ENCODE assay signal across 34 cellular contexts in the genomic region with DNA sequence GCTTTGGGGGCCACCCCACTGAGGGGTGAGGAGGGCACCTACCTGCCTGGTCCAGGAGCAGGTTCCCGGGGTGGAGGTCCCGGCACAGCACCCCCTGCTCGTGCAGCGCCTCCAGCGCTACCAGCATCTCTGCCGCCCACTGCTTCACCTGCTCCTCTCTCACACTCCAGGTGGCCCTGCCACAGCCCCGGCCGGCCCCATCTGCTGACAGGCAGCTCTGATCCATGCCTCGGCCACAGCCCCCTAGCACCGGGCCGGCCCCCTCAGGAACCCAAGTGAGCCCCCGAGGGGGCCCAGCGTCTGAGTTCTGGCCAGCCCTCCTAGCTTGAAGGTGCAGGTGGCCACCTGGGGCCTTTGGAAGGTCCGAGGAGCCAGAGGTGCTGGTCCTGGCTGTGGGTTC. TPM values are rescaled to one million over a fixed set of nuclear protein-coding genes. Genes with fewer than 3 reads are reported as not detected.
"Had no signal": no experiment of that assay in that cellular context is flagged by ENCODE, and none has a peak within 500 bp of the region (broad histone marks: within the 10 kb centered on the region; RNA-seq: fewer than 3 reads in every experiment).

No MANE protein-coding gene starts in this region.

- H3K36me3 Mint-ChIP-seq: activated naive CD4-positive, alpha-beta T cell treated with anti-CD3 and anti-CD28 coated beads, Interleukin-2, amount 50 U/mL, for 72 hours had no signal

- H3K36me3 ChIP-seq: adrenal gland, breast epithelium had no signal

- H3K4me3 ChIP-seq: adrenal gland, body of pancreas, breast epithelium, Peyer's patch, SJSA1 had no signal

- H3K27ac Mint-ChIP-seq: activated CD4-positive, alpha-beta T cell treated with anti-CD3 and anti-CD28 coated beads, Interleukin-2, amount 10 ng/mL, durations not matched to agents 24 days and 14 days; activated CD8-positive, alpha-beta T cell treated with anti-CD3 and anti-CD28 coated beads for 36 hours; activated naive CD4-positive, alpha-beta T cell treated with anti-CD3 and anti-CD28 coated beads for 36 hours; activated T-helper 1 cell treated with anti-CD3 and anti-CD28 coated beads, Interleukin-12 subunit alpha, Interleukin-12 subunit beta, Interleukin-2, Interleukin-4 antibody, amounts not matched to agents 30 ng/mL and 10 ng/mL and 1 ng/mL, durations not matched to agents 14 hours and 24 hours and 36 hours; T-helper 1 cell treated with Interleukin-12 subunit alpha and Interleukin-12 subunit beta and Interleukin-4 antibody, amounts not matched to agents 30 μg/mL and 1 μg/mL, for 36 hours; T-helper 2 cell treated with Interferon-gamma antibody and Interleukin-4, amounts not matched to agents 5 μg/mL and 100 μg/mL, for 36 hours had no signal

- H3K9ac ChIP-seq: KMS-11, SK-N-SH had no signal

- H3K4me1 ChIP-seq: breast epithelium, SJSA1 had no signal

- ATAC-seq: activated CD8-positive, alpha-beta T cell treated with anti-CD3 and anti-CD28 coated beads for 36 hours; body of pancreas; PC-3 had no signal

- FAIRE-seq: astrocyte, TTC549 had no signal

- H3K4me3 Mint-ChIP-seq: activated CD4-positive, alpha-beta T cell treated with anti-CD3 and anti-CD28 coated beads, Interleukin-2, amount 10 ng/mL, durations not matched to agents 24 days and 14 days; activated CD8-positive, alpha-beta T cell treated with anti-CD3 and anti-CD28 coated beads for 36 hours; activated naive CD4-positive, alpha-beta T cell treated with anti-CD3 and anti-CD28 coated beads for 36 hours; activated T-helper 1 cell treated with anti-CD3 and anti-CD28 coated beads, Interleukin-12 subunit alpha, Interleukin-12 subunit beta, Interleukin-2, Interleukin-4 antibody, amounts not matched to agents 30 ng/mL and 10 ng/mL and 1 ng/mL, durations not matched to agents 14 hours and 24 hours and 36 hours; T-helper 1 cell treated with Interleukin-12 subunit alpha and Interleukin-12 subunit beta and Interleukin-4 antibody, amounts not matched to agents 30 μg/mL and 1 μg/mL, for 36 hours; T-helper 2 cell treated with Interferon-gamma antibody and Interleukin-4, amounts not matched to agents 5 μg/mL and 100 μg/mL, for 36 hours had no signal

- H3K27me3 ChIP-seq: adrenal gland, body of pancreas, breast epithelium, Peyer's patch, SJSA1 had no signal

- DNase-seq: activated CD4-positive, alpha-beta T cell treated with anti-CD3 and anti-CD28 coated beads, Interleukin-2, amount 10 ng/mL, durations not matched to agents 24 days and 14 days; activated CD4-positive, alpha-beta T cell treated with anti-CD3 and anti-CD28 coated beads, Interleukin-2, amount 50 U/mL, for 4 hours; activated CD8-positive, alpha-beta T cell treated with anti-CD3 and anti-CD28 coated beads for 36 hours; activated gamma-delta T cell treated with Interleukin-2 at 50 U/mL for 16 hours; activated naive CD4-positive, alpha-beta T cell treated with anti-CD3 and anti-CD28 coated beads for 36 hours; activated T-cell treated with anti-CD3 and anti-CD28 coated beads, Interleukin-2, amount 50 U/mL, for 1 hour; adrenal gland; body of pancreas; NCI-H1048; NCI-H1105 treated with DMSO at 0.1 percent for 48 hours; NCI-H1436; NCI-H1694; NCI-H2029; NCI-H345; NCI-H526; NCI-H748 treated with DMSO at 0.1 percent for 48 hours; NK-92 treated with Interleukin-12 subunit alpha and Interleukin-12 subunit beta, amount 100 ng/mL, for 24 hours; PC-3; Peyer's patch; RPMI8226; SHP77 treated with DMSO at 0.1 percent for 48 hours; SK-N-SH had no signal

- H3K27ac ChIP-seq: body of pancreas, KMS-11, SJSA1 had no signal

- H3K9me3 Mint-ChIP-seq: activated CD4-positive, alpha-beta T cell treated with anti-CD3 and anti-CD28 coated beads, Interleukin-2, amount 10 ng/mL, durations not matched to agents 24 days and 14 days; activated CD8-positive, alpha-beta T cell treated with anti-CD3 and anti-CD28 coated beads for 36 hours; activated naive CD4-positive, alpha-beta T cell treated with anti-CD3 and anti-CD28 coated beads for 36 hours; activated naive CD4-positive, alpha-beta T cell treated with anti-CD3 and anti-CD28 coated beads, Interleukin-2, amount 50 U/mL, for 72 hours; activated T-helper 1 cell treated with anti-CD3 and anti-CD28 coated beads, Interleukin-12 subunit alpha, Interleukin-12 subunit beta, Interleukin-2, Interleukin-4 antibody, amounts not matched to agents 30 ng/mL and 10 ng/mL and 1 ng/mL, durations not matched to agents 14 hours and 24 hours and 36 hours; T-helper 1 cell treated with Interleukin-12 subunit alpha and Interleukin-12 subunit beta and Interleukin-4 antibody, amounts not matched to agents 30 μg/mL and 1 μg/mL, for 36 hours; T-helper 2 cell treated with Interferon-gamma antibody and Interleukin-4, amounts not matched to agents 5 μg/mL and 100 μg/mL, for 36 hours had no signal

- H3K9me3 ChIP-seq: adrenal gland, body of pancreas, breast epithelium, Peyer's patch, SJSA1, SK-N-SH had no signal

RNA-seq across cellular contexts. Expression of a gene that starts 13.6 kb away (rescaled TPM):
- total RNA-seq: M059J, SJSA1 had no signal

RNA-seq across cellular contexts. Expression of a gene that starts 33.6 kb away (rescaled TPM):
- total RNA-seq: activated CD4-positive, alpha-beta T cell treated with anti-CD3 and anti-CD28 coated beads, Interleukin-2, amount 10 ng/mL, durations not matched to agents 24 days and 14 days; activated T-helper 1 cell treated with anti-CD3 and anti-CD28 coated beads, Interleukin-12 subunit alpha, Interleukin-12 subunit beta, Interleukin-2, Interleukin-4 antibody, amounts not matched to agents 30 ng/mL and 10 ng/mL and 1 ng/mL, durations not matched to agents 14 hours and 24 hours and 36 hours; adrenal gland; astrocyte; breast epithelium; cardiac septum; M059J; NCI-H460; PC-3; Peyer's patch; SJSA1 had no signal
- polyA plus RNA-seq: SK-N-SH had no signal
